Comparison of ENCODE assay signal across 23 cellular contexts in the genomic region with DNA sequence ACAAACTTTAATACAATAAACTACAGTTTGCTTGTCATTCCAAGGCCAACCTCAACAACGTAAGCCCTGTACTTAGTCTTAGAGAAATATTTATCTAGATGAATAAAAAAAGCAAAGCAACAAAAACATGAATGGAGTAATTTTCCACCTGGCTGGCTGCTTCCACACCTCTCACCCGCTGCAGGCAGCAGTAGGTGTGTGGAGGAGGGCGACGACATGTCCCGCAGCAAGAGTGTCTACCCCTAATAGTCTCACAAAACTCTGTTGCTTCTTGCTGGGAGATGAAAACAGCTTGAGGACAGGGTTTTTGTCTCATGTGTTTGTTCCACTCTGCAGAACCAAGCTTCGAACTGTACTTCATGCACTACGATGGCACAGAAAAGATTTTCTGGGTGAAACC. TPM values are rescaled to one million over a fixed set of nuclear protein-coding genes. Genes with fewer than 3 reads are reported as not detected.
A peak's percentile ranks its signal among the peaks of the same experiment; 100 is the strongest.
DNase-seq lines count a peak whose midpoint lies in the region; ATAC-seq and TF ChIP-seq lines count a peak whose summit lies in the region.
"Had no signal": no experiment of that assay in that cellular context is flagged by ENCODE, and none has a peak within 500 bp of the region (broad histone marks: within the 10 kb centered on the region; RNA-seq: fewer than 3 reads in every experiment).

No MANE protein-coding gene starts in this region.

- H4K20me1 ChIP-seq in H9 (ENCODE audit: control insufficient read depth, insufficient read depth, insufficient read length), result no peaks in the 10 kb centered on the region
- H4K20me1 ChIP-seq: BLaER1 had no signal

- no peak overlapping the region for H3K23ac ChIP-seq in H9 (ENCODE audit: insufficient read length, low read depth, low read length)

- intact Hi-C loops in prostate gland (cut with DNase I), result no loop called here

- no CpG with 5 or more reads among the region's 7 CpGs for WGBS in H9 (ENCODE audit: extremely low coverage, insufficient read length, low lambda C conversion rate)
- WGBS in endodermal cell (ENCODE audit: insufficient coverage in 1 of 2, insufficient read length in 1 of 2), 2 experiments, result 93 to 94% methylated on average over 3 to 6 of the region's 7 CpGs
- WGBS in prostate gland, result 90% methylated on average over 7 of the region's 7 CpGs

- no peak overlapping the region for H3K56ac ChIP-seq in H9 (ENCODE audit: insufficient read length, low read depth, low read length)

- H3K4me1 Mint-ChIP-seq in H9 (peaks cover 30 to 37% of the 10 kb centered on the region in 2 experiments), endodermal cell (peaks cover 8% of the 10 kb centered on the region), nephron (peaks cover 9% of the 10 kb centered on the region)
- no peaks in the 10 kb centered on the region for H3K4me1 Mint-ChIP-seq in stimulated activated memory B cell treated with anti-CD40 and anti-IgM and Interleukin-4, amounts not matched to agents 10 μg/mL and 1 μg/mL and 100 μg/mL, for 72 hours
- H3K4me1 Mint-ChIP-seq: CD14-positive monocyte; CD4-positive, alpha-beta memory T cell; CD4-positive, CD25-positive, alpha-beta regulatory T cell; CD8-positive, alpha-beta memory T cell had no signal

- H3K9me3 ChIP-seq in H9 (ENCODE audit: control insufficient read depth, low read depth, low read length) (no peaks in the 10 kb centered on the region), HEK293 (ENCODE audit: control insufficient read depth, insufficient read depth, low read depth, low read length) (no peaks in the 10 kb centered on the region), endodermal cell (ENCODE audit: control insufficient read depth, low read length) (no peaks in the 10 kb centered on the region), prostate gland (no peaks in the 10 kb centered on the region)
- H3K9me3 ChIP-seq: BE2C, BLaER1 had no signal

- DNase-seq in H9 (no peak), endodermal cell (peak; percentile 18), prostate gland (ENCODE audit: low spot score) (no peak), NCI-H69 (lab: John Stamatoyannopoulos, UW) (no peak)
- DNase-seq: 8988T; ACHN; BE2C; CD4-positive, alpha-beta memory T cell; CD4-positive, CD25-positive, alpha-beta regulatory T cell; CD8-positive, alpha-beta memory T cell; DMS 273 treated with DMSO at 0.1 percent for 48 hours; DND-41; EL; GDM1 had no signal

- H2BK12ac ChIP-seq in H9 (ENCODE audit: insufficient read length, low read depth, low read length), result no peak overlapping the region

- H3K4me1 ChIP-seq in H9 (ENCODE audit: insufficient read depth, low read length), result no peaks in the 10 kb centered on the region; the same call in 1 of the 2 replicates
- no peaks in the 10 kb centered on the region for H3K4me1 ChIP-seq in HEK293 (ENCODE audit: control insufficient read depth, insufficient read depth, low read length)
- no peaks in the 10 kb centered on the region for H3K4me1 ChIP-seq in endodermal cell (ENCODE audit: control insufficient read depth, insufficient read depth, low read length)
- H3K4me1 ChIP-seq in prostate gland (replicated peaks), result no peaks in the 10 kb centered on the region
- H3K4me1 ChIP-seq: BE2C, BLaER1 had no signal

- H3K9ac ChIP-seq in H9 (ENCODE audit: extremely low read depth, insufficient read length, low read length) (no peak overlapping the region), endodermal cell (ENCODE audit: extremely low read depth, low read length, poor library complexity, severe bottlenecking) (no peak overlapping the region)
- H3K9ac ChIP-seq: BLaER1 had no signal

- no peak overlapping the region for H3K27ac Mint-ChIP-seq in H9
- no peak overlapping the region for H3K27ac Mint-ChIP-seq in endodermal cell
- peak overlapping the region in 2 of 3 experiments; percentile 46 to 58 for H3K27ac Mint-ChIP-seq in nephron
- no peak overlapping the region for H3K27ac Mint-ChIP-seq in stimulated activated memory B cell treated with anti-CD40 and anti-IgM and Interleukin-4, amounts not matched to agents 10 μg/mL and 1 μg/mL and 100 μg/mL, for 72 hours
- H3K27ac Mint-ChIP-seq: CD14-positive monocyte; CD4-positive, alpha-beta memory T cell; CD4-positive, CD25-positive, alpha-beta regulatory T cell; CD8-positive, alpha-beta memory T cell had no signal

- no peaks in the 10 kb centered on the region for H3K27me3 Mint-ChIP-seq in H9 (ENCODE audit: low read depth)
- H3K27me3 Mint-ChIP-seq in endodermal cell (ENCODE audit: insufficient read depth), result peaks cover 3% of the 10 kb centered on the region
- peaks cover 6% of the 10 kb centered on the region for H3K27me3 Mint-ChIP-seq in nephron (ENCODE audit: low read depth)
- H3K27me3 Mint-ChIP-seq in stimulated activated memory B cell treated with anti-CD40 and anti-IgM and Interleukin-4, amounts not matched to agents 10 μg/mL and 1 μg/mL and 100 μg/mL, for 72 hours, result no peaks in the 10 kb centered on the region
- H3K27me3 Mint-ChIP-seq: CD4-positive, CD25-positive, alpha-beta regulatory T cell had no signal

- no peak for TF ChIP-seq POLR2A in prostate gland (IDR thresholded peaks at IDR 0.05)

- H4K8ac ChIP-seq in H9 (replicated peaks; ENCODE audit: insufficient read length, low read depth, low read length), result no peak overlapping the region

- no peak for ATAC-seq in GM19324 (IDR thresholded peaks at IDR 0.05; ENCODE audit: low FRiP score, unreplicated experiment)
- ATAC-seq in stimulated activated memory B cell treated with anti-CD40 and anti-IgM and Interleukin-4, amounts not matched to agents 10 μg/mL and 1 μg/mL and 100 μg/mL, for 72 hours, result no peak
- ATAC-seq: GM12878 had no signal

- no peak overlapping the region for H4K5ac ChIP-seq in H9 (ENCODE audit: insufficient read length, low read depth, low read length)

- no peaks in the 10 kb centered on the region for H3K27me3 ChIP-seq in H9 (ENCODE audit: insufficient read depth, low read length)
- no peaks in the 10 kb centered on the region for H3K27me3 ChIP-seq in endodermal cell (ENCODE audit: control insufficient read depth, insufficient read depth, low read length, poor library complexity, severe bottlenecking)
- no peaks in the 10 kb centered on the region for H3K27me3 ChIP-seq in prostate gland (replicated peaks; ENCODE audit: insufficient read depth)
- H3K27me3 ChIP-seq: BE2C, BLaER1 had no signal

- H3T11ph ChIP-seq in H9 (ENCODE audit: low read length), result peak overlapping the region; percentile 25

- POLR2A ChIA-PET in HEK293 (lab: Yijun Ruan, JAX), result no interaction called here

- H3K18ac ChIP-seq in H9 (ENCODE audit: insufficient read length, low read depth, low read length), result no peak overlapping the region

- no peak overlapping the region for H2BK5ac ChIP-seq in H9 (ENCODE audit: insufficient read length, low read length)

- no peaks in the 10 kb centered on the region for H3K23me2 ChIP-seq in H9 (ENCODE audit: insufficient read length, low read depth, low read length, poor library complexity, severe bottlenecking)

- H3K9me3 Mint-ChIP-seq in H9 (no peaks in the 10 kb centered on the region; a peak in 1 of 5 replicates), endodermal cell (no peaks in the 10 kb centered on the region), nephron (no peaks in the 10 kb centered on the region)
- H3K9me3 Mint-ChIP-seq in stimulated activated memory B cell treated with anti-CD40 and anti-IgM and Interleukin-4, amounts not matched to agents 10 μg/mL and 1 μg/mL and 100 μg/mL, for 72 hours, result peaks cover 2% of the 10 kb centered on the region

- no peak overlapping the region for H3K4me2 ChIP-seq in H9 (ENCODE audit: insufficient read depth, insufficient read length, low read length)
- H3K4me2 ChIP-seq: BLaER1 had no signal

- H3K36me3 ChIP-seq in HEK293 (ENCODE audit: control insufficient read depth in 2 of 2, insufficient read depth in 1 of 2, low read length in 2 of 2) (no peaks in the 10 kb centered on the region), endodermal cell (ENCODE audit: control insufficient read depth, insufficient read depth, low read length) (no peaks in the 10 kb centered on the region), prostate gland (no peaks in the 10 kb centered on the region)
- H3K36me3 ChIP-seq: BE2C, BLaER1 had no signal

- H2BK120ac ChIP-seq in H9 (ENCODE audit: low read depth, low read length, poor library complexity, severe bottlenecking), result no peak overlapping the region

- CTCF ChIA-PET in HEK293 (lab: Yijun Ruan, JAX), result interaction anchor here (0.9 to 1.2 kb wide), 2 partner anchors 26 to 164 kb away, joined by 3 read pairs; no protein-coding TSS in a partner anchor

- H3K4me3 ChIP-seq in HEK293 (ENCODE audit: low read depth, low read length), result no peak overlapping the region
- H3K4me3 ChIP-seq in endodermal cell (ENCODE audit: low read length), result no peak overlapping the region
- no peak overlapping the region for H3K4me3 ChIP-seq in prostate gland
- H3K4me3 ChIP-seq: BLaER1, GM12878 had no signal

- H3K27ac ChIP-seq in H9 (ENCODE audit: insufficient read length, low read depth, low read length) (no peak overlapping the region), HEK293 (ENCODE audit: extremely low read depth, low read depth, low read length) (no peak overlapping the region), endodermal cell (ENCODE audit: low read depth, low read length) (no peak overlapping the region), prostate gland (no peak overlapping the region)
- H3K27ac ChIP-seq: BLaER1 had no signal

- H3K4ac ChIP-seq in H9 (ENCODE audit: low read depth, low read length), result no peak overlapping the region

- H2AK5ac ChIP-seq in H9 (ENCODE audit: insufficient read length, low read length), result no peak overlapping the region

- TF ChIP-seq CTCF in H9 (conservative IDR thresholded peaks at IDR 0.05) (no peak), HEK293 (tag by site-specific recombination; IDR thresholded peaks at IDR 0.05) (no peak), endodermal cell (conservative IDR thresholded peaks at IDR 0.05) (no peak), nephron (IDR thresholded peaks at IDR 0.05; ENCODE audit: unreplicated experiment in 3 of 3) (no peak), prostate gland (IDR thresholded peaks at IDR 0.05) (no peak)

- no peak overlapping the region for H2AFZ ChIP-seq in H9 (ENCODE audit: low read length)

- no peak overlapping the region for H2BK15ac ChIP-seq in H9 (ENCODE audit: low read depth, low read length)

- no peaks in the 10 kb centered on the region for H3K79me1 ChIP-seq in H9 (ENCODE audit: insufficient read depth, low read depth, low read length, poor library complexity, severe bottlenecking)

- no peaks in the 10 kb centered on the region for H3K79me2 ChIP-seq in H9 (ENCODE audit: insufficient read depth, low read length)

- H3K36me3 Mint-ChIP-seq in H9 (ENCODE audit: insufficient read depth in 1 of 3, low read depth in 3 of 3), result peaks cover 0 to 9% (median 5%) of the 10 kb centered on the region in 3 experiments; a peak in 4 of 7 replicates
- H3K36me3 Mint-ChIP-seq in endodermal cell (ENCODE audit: low read depth), result no peaks in the 10 kb centered on the region
- no peaks in the 10 kb centered on the region for H3K36me3 Mint-ChIP-seq in nephron (ENCODE audit: low read depth)
- H3K36me3 Mint-ChIP-seq in stimulated activated memory B cell treated with anti-CD40 and anti-IgM and Interleukin-4, amounts not matched to agents 10 μg/mL and 1 μg/mL and 100 μg/mL, for 72 hours, result no peaks in the 10 kb centered on the region
- H3K36me3 Mint-ChIP-seq: CD14-positive monocyte; CD4-positive, alpha-beta memory T cell; CD4-positive, CD25-positive, alpha-beta regulatory T cell; CD8-positive, alpha-beta memory T cell had no signal

- H4K91ac ChIP-seq in H9 (ENCODE audit: insufficient read length, low read depth, low read length), result no peak overlapping the region

- no peak overlapping the region for H2BK20ac ChIP-seq in H9 (ENCODE audit: low read depth, low read length, poor library complexity, severe bottlenecking)

- no peak overlapping the region for H3K14ac ChIP-seq in H9 (ENCODE audit: insufficient read depth, low read length)

- H3K4me3 Mint-ChIP-seq in H9 (no peak overlapping the region), endodermal cell (no peak overlapping the region), nephron (no peak overlapping the region)
- H3K4me3 Mint-ChIP-seq in stimulated activated memory B cell treated with anti-CD40 and anti-IgM and Interleukin-4, amounts not matched to agents 10 μg/mL and 1 μg/mL and 100 μg/mL, for 72 hours, result no peak overlapping the region
- H3K4me3 Mint-ChIP-seq: CD14-positive monocyte; CD4-positive, alpha-beta memory T cell; CD4-positive, CD25-positive, alpha-beta regulatory T cell; CD8-positive, alpha-beta memory T cell had no signal

RNA-seq across cellular contexts. Expression of a gene that starts 48.8 kb away (rescaled TPM):
- 1.9 and 2.1 TPM in 2 replicates for total RNA-seq in H9 (2021)
- total RNA-seq in endodermal cell, result under 1 TPM; 0.77 to 0.81 TPM
- 0.46 TPM for polyA plus RNA-seq in endodermal cell (2013, experiment 1 of 2)
- 0.79 TPM for polyA plus RNA-seq in endodermal cell (2013, experiment 2 of 2)
- 1 to 10 TPM in 1 of 2 donors, not detected in 1; 1.7 TPM for total RNA-seq in prostate gland
- total RNA-seq: A673; CD4-positive, alpha-beta memory T cell; CD4-positive, CD25-positive, alpha-beta regulatory T cell; CD8-positive, alpha-beta memory T cell; GM12878 had no signal
- polyA plus RNA-seq: AG04450; CD14-positive monocyte; CD4-positive, alpha-beta memory T cell; CD4-positive, CD25-positive, alpha-beta regulatory T cell; CD8-positive, alpha-beta memory T cell; GM12878 had no signal

Comparison
In these comparisons a context has a peak if more than half of its experiments do, and no peak if none do; other contexts are left out.
1. H3K27ac Mint-ChIP-seq: peak in nephron (2 of 3); none in H9 (0 of 3), endodermal cell (single experiment) and stimulated activated memory B cell treated with anti-CD40 and anti-IgM and Interleukin-4, amounts not matched to agents 10 μg/mL and 1 μg/mL and 100 μg/mL, for 72 hours (single experiment).